In the genomic region with DNA sequence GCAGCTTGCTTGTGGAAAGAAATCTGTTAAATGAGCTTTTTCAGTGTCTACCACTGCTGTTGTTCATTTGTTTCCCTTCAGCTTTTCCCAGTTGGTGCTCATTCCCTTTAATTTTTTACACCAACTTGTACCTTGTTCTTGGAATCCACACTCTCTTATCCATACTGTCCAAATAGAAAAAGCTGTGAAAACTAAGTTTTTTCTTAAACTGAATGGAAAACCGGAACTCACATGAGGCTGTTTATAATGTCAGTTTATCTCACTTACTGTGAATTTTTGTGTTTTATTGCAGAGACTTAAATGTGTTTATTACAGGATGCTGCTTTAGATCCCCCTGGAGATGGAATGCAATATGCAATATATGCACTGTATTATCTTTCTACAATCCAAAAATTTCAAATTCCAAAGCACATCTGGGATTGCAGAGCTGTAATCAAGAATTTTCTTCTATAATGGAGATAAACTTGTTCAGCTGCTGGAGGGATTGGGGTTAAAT, we compare ENCODE assay signal across 25 cellular contexts.
DNase-seq lines count a peak whose midpoint lies in the region; ATAC-seq, FAIRE-seq and TF ChIP-seq lines count a peak whose summit lies in the region.
"Had no signal": no experiment of that assay in that cellular context is flagged by ENCODE, and none has a peak within 500 bp of the region (broad histone marks: within the 10 kb centered on the region; RNA-seq: fewer than 3 reads in every experiment).

No MANE protein-coding gene starts in this region.

- POLR2A ChIA-PET in HepG2 (lab: Yijun Ruan, JAX), result interaction anchor here (0.7 to 2.7 kb wide), 4 partner anchors 19 to 304 kb away, joined by 3 to 20 read pairs (median 4); a partner anchor contains a TSS
- POLR2A ChIA-PET in endothelial cell of umbilical vein (lab: Charles Lee), result interaction anchor here (1.2 kb wide), 1 partner anchor 196 kb away, joined by 3 read pairs; no protein-coding TSS in a partner anchor

- TF ChIP-seq POLR2A in HepG2 (IDR thresholded peaks at IDR 0.05; ENCODE audit: insufficient read depth in 1 of 2, low read depth in 2 of 2, low read length in 2 of 2) (no peak), right lobe of liver (IDR thresholded peaks at IDR 0.05) (no peak), endothelial cell of umbilical vein (IDR thresholded peaks at IDR 0.05; ENCODE audit: low read depth, low read length) (no peak), GM12892 (IDR thresholded peaks at IDR 0.05; ENCODE audit: low read depth, low read length) (no peak)

- in situ Hi-C loops in HepG2 (cut with HindIII; ENCODE audit: extremely low pct_ligation_motif_present, low pct_unique_long_range_greater_than_20kb), result no loop called here

- H3K4me3 Mint-ChIP-seq in nephron, result no peak overlapping the region
- H3K4me3 Mint-ChIP-seq: CD14-positive monocyte; CD4-positive, alpha-beta T cell; CD8-positive, alpha-beta memory T cell; H9 had no signal

- peak; percentile 33 for ATAC-seq in HepG2
- no peak for ATAC-seq in right lobe of liver
- ATAC-seq: HCT116 had no signal

- no peaks in the 10 kb centered on the region for H3K4me1 Mint-ChIP-seq in nephron
- H3K4me1 Mint-ChIP-seq: CD14-positive monocyte; CD8-positive, alpha-beta memory T cell had no signal

- peaks cover 94% of the 10 kb centered on the region for H3K4me1 ChIP-seq in HepG2 (ENCODE audit: insufficient read depth, low read length)
- peaks cover 0 to 49% (median 22%) of the 10 kb centered on the region in 4 donors for H3K4me1 ChIP-seq in right lobe of liver
- peaks cover 21% of the 10 kb centered on the region for H3K4me1 ChIP-seq in endothelial cell of umbilical vein (ENCODE audit: control insufficient read depth, extremely low read depth, insufficient read depth, low read length)
- H3K4me1 ChIP-seq: BE2C; BLaER1 treated with 17β-estradiol and CSF1 and Interleukin-3, amounts not matched to agents 10 nM and 100 nM had no signal

- no peak for TF ChIP-seq CTCF in HepG2 (CRISPR knock-in tag; IDR thresholded peaks at IDR 0.05)
- no peak for TF ChIP-seq CTCF in right lobe of liver (IDR thresholded peaks at IDR 0.05)
- TF ChIP-seq CTCF in endothelial cell of umbilical vein (IDR thresholded peaks at IDR 0.05; ENCODE audit: extremely low read depth in 1 of 2, insufficient read depth in 1 of 2, low read depth in 1 of 2, low read length in 2 of 2), result no peak
- TF ChIP-seq CTCF in nephron (IDR thresholded peaks at IDR 0.05; ENCODE audit: unreplicated experiment in 3 of 3), result no peak

- TF ChIP-seq EP300 in HepG2 (IDR thresholded peaks at IDR 0.05; ENCODE audit: low read depth in 2 of 2, low read length in 2 of 2) (no peak), HepG2 (CRISPR knock-in tag; IDR thresholded peaks at IDR 0.05; ENCODE audit: borderline replicate concordance) (no peak)

- dilution Hi-C loops in endothelial cell of umbilical vein (cut with MboI; ENCODE audit: extremely low pct_ligation_motif_present, low sequenced_read_pairs), result no loop called here

- no peak for DNase-seq in HepG2 (ENCODE audit: low spot score)
- no peak for DNase-seq in right lobe of liver
- no peak for DNase-seq in endothelial cell of umbilical vein (ENCODE audit: low read depth, low spot score)
- no peak for DNase-seq in NCI-H2029 treated with DMSO at 0.1 percent for 48 hours (lab: John Stamatoyannopoulos, UW)
- no peak for DNase-seq in GM12892 (ENCODE audit: insufficient read length)
- DNase-seq in NCI-H1417 (lab: John Stamatoyannopoulos, UW), result no peak
- no peak for DNase-seq in OCI-M1 (lab: John Stamatoyannopoulos, UW)
- DNase-seq: ACHN; AML-193; BE2C; CD4-positive, alpha-beta T cell; CD8-positive, alpha-beta memory T cell; DMS 273 treated with DMSO at 0.1 percent for 48 hours; DMS53; DMS79 treated with DMSO at 0.1 percent for 48 hours; GM23248; H9 had no signal

- peak overlapping the region; percentile 40 for H2AFZ ChIP-seq in HepG2 (ENCODE audit: low read length)
- H2AFZ ChIP-seq in endothelial cell of umbilical vein (ENCODE audit: low read depth, low read length), result peak overlapping the region; percentile 48
- H2AFZ ChIP-seq: GM23248 had no signal

- H3K27me3 Mint-ChIP-seq in nephron (ENCODE audit: low read depth), result no peaks in the 10 kb centered on the region

- H3K4me3 ChIP-seq in HepG2 (replicated peaks in 1 of 3; ENCODE audit: insufficient read depth in 1 of 3, low read depth in 2 of 3, low read length in 3 of 3) (peak overlapping the region; percentile 14 to 37 (median 36); a peak in 3 of 6 replicates), right lobe of liver (peak overlapping the region in 1 of 3 donors; percentile 11), endothelial cell of umbilical vein (replicated peaks in 1 of 3; ENCODE audit: insufficient read depth in 1 of 3, low read depth in 1 of 3, low read length in 3 of 3) (no peak overlapping the region)
- H3K4me3 ChIP-seq: BLaER1 treated with 17β-estradiol and CSF1 and Interleukin-3, amounts not matched to agents 10 nM and 100 nM; GM23248 had no signal

- no peak for TF ChIP-seq RAD21 in HepG2 (CRISPR knock-in tag; IDR thresholded peaks at IDR 0.05)

- CTCF ChIA-PET in HepG2 (lab: Yijun Ruan, JAX; ENCODE audit: low intra/inter-chr PET ratio, low total read pairs) (no interaction called here), endothelial cell of umbilical vein (lab: Charles Lee) (interaction anchor here (1.0 to 1.9 kb wide), 15 partner anchors 9 to 750 kb away, joined by 3 to 8 read pairs (median 4); no protein-coding TSS in a partner anchor)

- peak overlapping the region in 2 of 3 experiments; percentile 35 to 65 for H3K27ac Mint-ChIP-seq in nephron
- H3K27ac Mint-ChIP-seq: CD14-positive monocyte; CD4-positive, alpha-beta T cell; CD8-positive, alpha-beta memory T cell had no signal

- H3K4me2 ChIP-seq in HepG2 (ENCODE audit: low read depth, low read length), result peak overlapping the region; percentile 66
- H3K4me2 ChIP-seq in endothelial cell of umbilical vein (ENCODE audit: insufficient read depth, low read length), result no peak overlapping the region
- H3K4me2 ChIP-seq: BLaER1 treated with 17β-estradiol and CSF1 and Interleukin-3, amounts not matched to agents 10 nM and 100 nM had no signal

- H3K36me3 ChIP-seq in HepG2 (replicated peaks in 1 of 2; ENCODE audit: control insufficient read depth in 1 of 2, insufficient read depth in 2 of 2, low read length in 2 of 2), result no peaks in the 10 kb centered on the region
- H3K36me3 ChIP-seq in right lobe of liver, result no peaks in the 10 kb centered on the region
- no peaks in the 10 kb centered on the region for H3K36me3 ChIP-seq in endothelial cell of umbilical vein (ENCODE audit: control insufficient read depth in 2 of 2, extremely low read depth in 1 of 2, insufficient read depth in 2 of 2, low read length in 2 of 2)
- H3K36me3 ChIP-seq: BE2C; BLaER1 treated with 17β-estradiol and CSF1 and Interleukin-3, amounts not matched to agents 10 nM and 100 nM had no signal

- H3K27ac ChIP-seq in HepG2 (ENCODE audit: extremely low read length, insufficient read depth, low read length) (peak overlapping the region; percentile 70), right lobe of liver (peak overlapping the region in 1 of 3 donors; percentile 68), endothelial cell of umbilical vein (ENCODE audit: insufficient read depth, low read depth, low read length) (no peak overlapping the region)
- H3K27ac ChIP-seq: 22Rv1; BLaER1 treated with 17β-estradiol and CSF1 and Interleukin-3, amounts not matched to agents 10 nM and 100 nM; GM23248 had no signal

- intact Hi-C loops in HepG2 (cut with micrococcal nuclease; ENCODE audit: unreplicated experiment), result loop anchor here (2.0 to 5.0 kb wide), 4 partner anchors 40 to 340 kb away; a partner anchor contains a TSS
- intact Hi-C loops in right lobe of liver (cut with DNase I), result no loop called here
- intact Hi-C loops in endothelial cell of umbilical vein (cut with micrococcal nuclease), result no loop called here

- H3K36me3 Mint-ChIP-seq in nephron (ENCODE audit: low read depth), result no peaks in the 10 kb centered on the region
- H3K36me3 Mint-ChIP-seq: CD14-positive monocyte; CD8-positive, alpha-beta memory T cell had no signal

- H3K9me3 ChIP-seq in HepG2 (ENCODE audit: low read length) (no peaks in the 10 kb centered on the region), right lobe of liver (no peaks in the 10 kb centered on the region), endothelial cell of umbilical vein (replicated peaks; ENCODE audit: control insufficient read depth, insufficient read depth, low read length) (no peaks in the 10 kb centered on the region)
- H3K9me3 ChIP-seq: BE2C; BLaER1 treated with 17β-estradiol and CSF1 and Interleukin-3, amounts not matched to agents 10 nM and 100 nM had no signal

- H3K9me3 Mint-ChIP-seq in nephron, result no peaks in the 10 kb centered on the region
- H3K9me3 Mint-ChIP-seq: CD4-positive, alpha-beta T cell; H9 had no signal

- H3K9ac ChIP-seq in HepG2 (ENCODE audit: insufficient read depth, low read depth, low read length) (peak overlapping the region; percentile 48), endothelial cell of umbilical vein (replicated peaks; ENCODE audit: extremely low read depth, insufficient read depth, low read length) (no peak overlapping the region)
- H3K9ac ChIP-seq: BLaER1 treated with 17β-estradiol and CSF1 and Interleukin-3, amounts not matched to agents 10 nM and 100 nM; GM23248 had no signal

- H3K79me2 ChIP-seq in HepG2 (ENCODE audit: insufficient read depth, low read length) (no peaks in the 10 kb centered on the region), endothelial cell of umbilical vein (ENCODE audit: control insufficient read depth, insufficient read depth, low read length) (no peaks in the 10 kb centered on the region)

- no peaks in the 10 kb centered on the region for H4K20me1 ChIP-seq in HepG2 (ENCODE audit: insufficient read depth, low read length)
- H4K20me1 ChIP-seq in endothelial cell of umbilical vein (replicated peaks; ENCODE audit: control insufficient read depth, extremely low read depth, insufficient read depth, low read length), result no peaks in the 10 kb centered on the region
- H4K20me1 ChIP-seq: BLaER1 treated with 17β-estradiol and CSF1 and Interleukin-3, amounts not matched to agents 10 nM and 100 nM had no signal

- no TSS peak for BruUV-seq in HepG2 (replicated peaks; lab: Mats Ljungman, UMichigan)
- no TSS peak for BruUV-seq in endothelial cell of umbilical vein (replicated peaks; lab: Mats Ljungman, UMichigan)

- 16% methylated on average over 1 of the region's 1 CpG for WGBS in HepG2 (ENCODE audit: low lambda C conversion rate)
- 22% methylated on average over 1 of the region's 1 CpG for WGBS in right lobe of liver (ENCODE audit: insufficient coverage, low coverage, low lambda C conversion rate, missing lambda C conversion rate)

- FAIRE-seq in HepG2 (lab: Jason Lieb, UNC) (no peak), endothelial cell of umbilical vein (lab: Jason Lieb, UNC) (no peak), GM12892 (lab: Jason Lieb, UNC) (no peak)
- FAIRE-seq: A204.1, D721Med, GM19239 had no signal

- no peaks in the 10 kb centered on the region for H3K9me1 ChIP-seq in endothelial cell of umbilical vein (replicated peaks; ENCODE audit: control insufficient read depth, extremely low read depth, insufficient read depth, low read length)

- H3K27me3 ChIP-seq in HepG2 (ENCODE audit: control insufficient read depth in 1 of 2, insufficient read depth in 2 of 2, low read length in 2 of 2) (no peaks in the 10 kb centered on the region), right lobe of liver (no peaks in the 10 kb centered on the region), endothelial cell of umbilical vein (ENCODE audit: control insufficient read depth in 2 of 2, insufficient read depth in 2 of 2, low read length in 2 of 2) (no peaks in the 10 kb centered on the region)
- H3K27me3 ChIP-seq: BE2C; BLaER1 treated with 17β-estradiol and CSF1 and Interleukin-3, amounts not matched to agents 10 nM and 100 nM had no signal

Comparison
In these comparisons a context has a peak if more than half of its experiments do, and no peak if none do; other contexts are left out.
1. H3K4me3 ChIP-seq: peak in HepG2 (3 of 3); none in endothelial cell of umbilical vein (0 of 3).